In genomic region chr2:78162202-78162601, GRCh38 we compare ENCODE assay signal across 33 cellular contexts.
"Had no signal": no experiment of that assay in that cellular context is flagged by ENCODE, and none has a peak within 500 bp of the region (broad histone marks: within the 10 kb centered on the region; RNA-seq: fewer than 3 reads in every experiment).

No MANE protein-coding gene starts in this region.

- H3K27ac ChIP-seq: adrenal gland, body of pancreas, brain microvascular endothelial cell, breast epithelium, VCaP had no signal

- H3K9me3 ChIP-seq: adrenal gland, body of pancreas, breast epithelium had no signal

- DNase-seq: activated B cell treated with CpG ODN at 0.5 μM for 24 hours; activated CD4-positive, alpha-beta memory T cell treated with anti-CD3 and anti-CD28 coated beads for 36 hours; activated CD4-positive, alpha-beta T cell treated with anti-CD3 and anti-CD28 coated beads for 4 hours; activated CD4-positive, alpha-beta T cell treated with anti-CD3 and anti-CD28 coated beads, Interleukin-2, amount 10 ng/mL, durations not matched to agents 24 days and 14 days; activated CD4-positive, alpha-beta T cell treated with anti-CD3 and anti-CD28 coated beads, Interleukin-2, amount 50 U/mL, for 1 hour; activated CD4-positive, alpha-beta T cell treated with anti-CD3 and anti-CD28 coated beads, Interleukin-2, amount 50 U/mL, for 4 hours; activated CD4-positive, CD25-positive, alpha-beta regulatory T cell treated with anti-CD3 and anti-CD28 coated beads, Interleukin-2, amount 50 U/mL, for 72 hours; activated CD8-positive, alpha-beta memory T cell treated with anti-CD3 and anti-CD28 coated beads, Interleukin-2, amount 50 U/mL, for 4 hours; activated CD8-positive, alpha-beta T cell treated with anti-CD3 and anti-CD28 coated beads for 36 hours; activated effector memory CD4-positive, alpha-beta T cell treated with anti-CD3 and anti-CD28 coated beads, Interleukin-2, amount 50 U/mL, for 16 hours; activated gamma-delta T cell treated with Interleukin-2 at 50 U/mL for 16 hours; activated naive CD4-positive, alpha-beta T cell; activated naive CD4-positive, alpha-beta T cell treated with anti-CD3 and anti-CD28 coated beads for 36 hours; activated naive CD4-positive, alpha-beta T cell treated with anti-CD3 and anti-CD28 coated beads, Interleukin-2, amount 50 U/mL, for 16 hours; activated naive CD8-positive, alpha-beta T cell treated with anti-CD3 and anti-CD28 coated beads for 36 hours; activated T-cell treated with anti-CD3 and anti-CD28 coated beads for 4 hours; activated T-cell treated with anti-CD3 and anti-CD28 coated beads, Interleukin-2, amount 50 U/mL, for 1 hour; activated T-cell treated with anti-CD3 and anti-CD28 coated beads, Interleukin-2, amount 50 U/mL, for 4 hours; activated T-cell treated with anti-CD3 and anti-CD28 coated beads, Interleukin-2, amount 50 U/mL, for 72 hours; adrenal gland; amniotic stem cell; aorta; body of pancreas; brain microvascular endothelial cell; central memory CD4-positive, alpha-beta T cell; T-helper 2 cell; T-helper 9 cell had no signal

- FAIRE-seq: astrocyte, TTC549 had no signal

- H3K27me3 ChIP-seq: adrenal gland, body of pancreas, brain microvascular endothelial cell, breast epithelium had no signal

- ATAC-seq: activated CD8-positive, alpha-beta T cell treated with anti-CD3 and anti-CD28 coated beads for 36 hours; activated naive CD4-positive, alpha-beta T cell treated with anti-CD3 and anti-CD28 coated beads, Interleukin-2, amount 50 U/mL, for 72 hours; activated T-cell treated with anti-CD3 and anti-CD28 coated beads, Interleukin-2, amount 50 U/mL, for 4 hours; activated T-cell treated with anti-CD3 and anti-CD28 coated beads, Interleukin-2, amount 50 U/mL, for 72 hours; activated T-helper 17 cell treated with anti-CD3 and anti-CD28 coated beads, Interleukin-2, amount 50 U/mL, for 72 hours; body of pancreas had no signal

- H3K4me1 ChIP-seq: adrenal gland, body of pancreas, breast epithelium had no signal

- H3K36me3 ChIP-seq: adrenal gland, brain microvascular endothelial cell, breast epithelium had no signal

- H3K4me3 ChIP-seq: adrenal gland, body of pancreas, breast epithelium had no signal
